ENCODE assay signal across 13 cellular contexts in the genomic region with DNA sequence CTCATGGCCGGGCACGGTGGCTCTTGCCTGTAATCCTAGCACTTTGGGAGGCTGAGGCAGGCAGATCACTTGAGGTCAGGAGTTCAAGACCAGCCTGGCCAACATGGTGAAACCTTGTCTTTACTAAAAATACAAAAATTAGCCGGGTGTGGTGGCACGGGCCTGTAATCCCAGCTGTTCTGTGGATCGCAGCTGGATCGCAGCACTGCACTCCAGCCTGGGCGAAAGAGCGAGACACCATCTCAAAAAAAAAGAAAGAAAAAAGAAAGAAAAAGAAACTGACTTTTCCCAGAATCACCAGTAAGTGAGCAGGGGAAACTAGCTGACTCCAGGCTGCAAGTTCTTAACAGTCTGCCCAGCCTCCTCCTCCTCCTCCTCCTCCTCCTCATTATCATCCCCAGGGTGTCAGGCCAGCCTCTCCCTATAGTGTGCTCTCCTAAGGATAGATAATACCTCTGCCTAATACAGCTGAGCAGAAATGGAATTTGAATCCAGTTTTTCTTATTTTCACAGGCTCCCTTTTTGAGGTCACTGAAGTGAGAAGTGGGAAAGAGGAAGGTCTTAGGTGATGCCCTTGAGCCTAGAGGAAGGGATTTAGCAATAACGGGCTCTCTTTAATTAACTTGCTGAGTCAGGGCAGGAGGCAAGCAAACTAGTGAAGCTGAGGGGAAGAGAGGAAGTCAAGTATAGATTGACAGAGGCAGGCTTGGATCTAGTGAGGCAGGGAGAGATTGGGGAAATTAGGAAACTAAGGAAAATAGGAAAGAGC. TPM values are rescaled to one million over a fixed set of nuclear protein-coding genes. Genes with fewer than 3 reads are reported as not detected.
DNase-seq lines count a peak whose midpoint lies in the region; ATAC-seq and TF ChIP-seq lines count a peak whose summit lies in the region.
"Had no signal": no experiment of that assay in that cellular context is flagged by ENCODE, and none has a peak within 500 bp of the region (broad histone marks: within the 10 kb centered on the region; RNA-seq: fewer than 3 reads in every experiment).

No MANE protein-coding gene starts in this region.

- ATAC-seq in HG02870 (IDR thresholded peaks at IDR 0.05; ENCODE audit: unreplicated experiment) (no peak), GM21526 (IDR thresholded peaks at IDR 0.05; ENCODE audit: low FRiP score, unreplicated experiment) (no peak)

- no peaks in the 10 kb centered on the region for H3K9me3 ChIP-seq in H9 (ENCODE audit: control insufficient read depth, low read depth, low read length)
- H3K9me3 ChIP-seq: Caco-2 had no signal

- H3K9me3 Mint-ChIP-seq in H9: no peaks in the 10 kb centered on the region
- H3K9me3 Mint-ChIP-seq: activated naive CD4-positive, alpha-beta T cell treated with anti-CD3 and anti-CD28 coated beads, Interleukin-2, amount 50 U/mL, for 24 hours had no signal

- no peaks in the 10 kb centered on the region for H3K36me3 Mint-ChIP-seq in H9 (ENCODE audit: insufficient read depth in 1 of 3, low read depth in 3 of 3)
- H3K36me3 Mint-ChIP-seq: activated naive CD4-positive, alpha-beta T cell treated with anti-CD3 and anti-CD28 coated beads, Interleukin-2, amount 50 U/mL, for 24 hours had no signal

- H3K4ac ChIP-seq in H9 (ENCODE audit: low read depth, low read length): no peak overlapping the region

- no peaks in the 10 kb centered on the region for H3K23me2 ChIP-seq in H9 (ENCODE audit: insufficient read length, low read depth, low read length, poor library complexity, severe bottlenecking)

- no peak overlapping the region for H2BK120ac ChIP-seq in H9 (ENCODE audit: low read depth, low read length, poor library complexity, severe bottlenecking)

- no peak overlapping the region for H3K23ac ChIP-seq in H9 (ENCODE audit: insufficient read length, low read depth, low read length)

- no peaks in the 10 kb centered on the region for H3K27me3 Mint-ChIP-seq in H9 (ENCODE audit: low read depth)
- H3K27me3 Mint-ChIP-seq: activated naive CD4-positive, alpha-beta T cell treated with anti-CD3 and anti-CD28 coated beads, Interleukin-2, amount 50 U/mL, for 24 hours had no signal

- no peak overlapping the region for H3K4me3 Mint-ChIP-seq in H9
- H3K4me3 Mint-ChIP-seq: activated naive CD4-positive, alpha-beta T cell treated with anti-CD3 and anti-CD28 coated beads, Interleukin-2, amount 50 U/mL, for 24 hours had no signal

- H3K18ac ChIP-seq in H9 (ENCODE audit: insufficient read length, low read depth, low read length): no peak overlapping the region

- H4K20me1 ChIP-seq in H9 (ENCODE audit: control insufficient read depth, insufficient read depth, insufficient read length): no peaks in the 10 kb centered on the region

- H3K79me1 ChIP-seq in H9 (ENCODE audit: insufficient read depth, low read depth, low read length, poor library complexity, severe bottlenecking): no peaks in the 10 kb centered on the region

- H3K27ac ChIP-seq in H9 (ENCODE audit: insufficient read length, low read depth, low read length): no peak overlapping the region

- H2BK5ac ChIP-seq in H9 (ENCODE audit: insufficient read length, low read length): no peak overlapping the region

- peak overlapping the region; percentile 53 for H3T11ph ChIP-seq in H9 (ENCODE audit: low read length)

- no peaks in the 10 kb centered on the region for H3K79me2 ChIP-seq in H9 (ENCODE audit: insufficient read depth, low read length)

- H4K91ac ChIP-seq in H9 (ENCODE audit: insufficient read length, low read depth, low read length): no peak overlapping the region

- no peak overlapping the region for H3K14ac ChIP-seq in H9 (ENCODE audit: insufficient read depth, low read length)

- H2BK15ac ChIP-seq in H9 (ENCODE audit: low read depth, low read length): no peak overlapping the region

- no peak overlapping the region for H3K56ac ChIP-seq in H9 (ENCODE audit: insufficient read length, low read depth, low read length)

- H2AFZ ChIP-seq in H9 (ENCODE audit: low read length): peak overlapping the region; percentile 68

- no peak overlapping the region for H4K8ac ChIP-seq in H9 (replicated peaks; ENCODE audit: insufficient read length, low read depth, low read length)

- no peaks in the 10 kb centered on the region for H3K27me3 ChIP-seq in H9 (ENCODE audit: insufficient read depth, low read length)

- H2BK12ac ChIP-seq in H9 (ENCODE audit: insufficient read length, low read depth, low read length): no peak overlapping the region

- no peaks in the 10 kb centered on the region; the same call in 1 of the 2 replicates for H3K4me1 ChIP-seq in H9 (ENCODE audit: insufficient read depth, low read length)
- H3K4me1 ChIP-seq: Caco-2 had no signal

- TF ChIP-seq CTCF in H9 (conservative IDR thresholded peaks at IDR 0.05): no peak

- no peak overlapping the region for H4K5ac ChIP-seq in H9 (ENCODE audit: insufficient read length, low read depth, low read length)

- H3K4me1 Mint-ChIP-seq in H9: peaks cover 8% of the 10 kb centered on the region in 2 experiments
- H3K4me1 Mint-ChIP-seq: activated naive CD4-positive, alpha-beta T cell treated with anti-CD3 and anti-CD28 coated beads, Interleukin-2, amount 50 U/mL, for 24 hours had no signal

- WGBS in H9 (ENCODE audit: extremely low coverage, insufficient read length, low lambda C conversion rate): no CpG with 5 or more reads among the region's 9 CpGs

- DNase-seq in H9 (no peak), OCI-M1 (lab: John Stamatoyannopoulos, UW) (peak; percentile 95), globus pallidus (ENCODE audit: low spot score) (peak; percentile 56), putamen (ENCODE audit: low spot score) (peak; percentile 24), COLO829 (ENCODE audit: low spot score) (no peak), NCI-H1048 (lab: John Stamatoyannopoulos, UW) (no peak)
- DNase-seq: activated CD4-positive, alpha-beta T cell treated with anti-CD3 and anti-CD28 coated beads, Interleukin-2, amount 50 U/mL, for 48 hours; Caco-2; dermis blood vessel endothelial cell; NCI-H2171 treated with DMSO at 0.1 percent for 48 hours had no signal

- H3K27ac Mint-ChIP-seq in H9: peak overlapping the region in 2 of 3 experiments; percentile 8 to 63; a peak in 5 of 7 replicates
- H3K27ac Mint-ChIP-seq: activated naive CD4-positive, alpha-beta T cell treated with anti-CD3 and anti-CD28 coated beads, Interleukin-2, amount 50 U/mL, for 24 hours had no signal

- no peak overlapping the region for H3K4me2 ChIP-seq in H9 (ENCODE audit: insufficient read depth, insufficient read length, low read length)

- no peak overlapping the region for H2BK20ac ChIP-seq in H9 (ENCODE audit: low read depth, low read length, poor library complexity, severe bottlenecking)

- H3K9ac ChIP-seq in H9 (ENCODE audit: extremely low read depth, insufficient read length, low read length): no peak overlapping the region

- no peak overlapping the region for H2AK5ac ChIP-seq in H9 (ENCODE audit: insufficient read length, low read length)

RNA-seq across cellular contexts. Expression of gene ELF2, which starts 11.8 kb away (rescaled TPM):
- 47.0 and 49.6 TPM in 2 replicates for total RNA-seq in H9 (2021)

Comparison
In these comparisons a context has a peak if more than half of its experiments do, and no peak if none do; other contexts are left out.
1. DNase-seq: peak in OCI-M1 (single experiment), globus pallidus (single experiment) and putamen (single experiment); none in H9 (single experiment), COLO829 (single experiment) and NCI-H1048 (single experiment).